ENCODE assay signal across 8 cellular contexts in the genomic region with DNA sequence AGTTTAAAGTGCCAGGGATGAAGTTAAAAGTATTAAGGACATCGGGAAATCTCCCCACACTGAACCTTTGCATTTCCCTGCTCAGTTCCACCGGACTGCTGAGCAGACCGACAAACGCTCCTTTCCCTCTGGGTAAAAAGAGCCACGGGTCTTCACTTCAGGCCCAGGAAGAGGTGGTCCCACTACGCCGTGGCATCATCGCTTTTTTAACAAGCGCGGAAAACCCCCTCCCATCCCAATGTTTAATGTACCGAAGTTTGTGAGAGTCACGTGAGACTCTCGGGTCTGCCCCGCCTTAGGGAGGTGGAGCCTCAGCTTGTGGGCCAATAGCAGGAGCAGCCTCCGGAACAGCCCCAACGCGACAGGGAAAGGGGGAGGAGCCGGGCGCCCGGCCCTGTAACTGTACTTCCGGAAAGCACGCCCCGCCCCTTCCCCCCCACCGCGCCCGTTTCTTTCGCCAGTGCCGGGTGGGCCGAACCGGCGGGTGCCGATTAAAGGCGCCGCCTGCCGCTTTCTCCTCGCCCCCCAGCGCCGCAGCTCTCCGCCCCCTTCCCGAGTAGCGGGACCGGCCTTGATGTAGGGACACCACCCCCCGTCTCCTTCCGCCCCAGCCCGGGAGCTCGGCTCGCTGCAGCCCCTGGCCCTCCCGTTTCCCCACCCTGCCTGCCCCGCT. TPM values are rescaled to one million over a fixed set of nuclear protein-coding genes. Genes with fewer than 3 reads are reported as not detected.
DNase-seq lines count a peak whose midpoint lies in the region; TF ChIP-seq lines count a peak whose summit lies in the region.

No MANE protein-coding gene starts in this region.

- no peaks in the 10 kb centered on the region for H3K36me3 ChIP-seq in neutrophil

- DNase-seq in GF-D8 (lab: John Stamatoyannopoulos, UW) (peak; percentile 93), HEK293T (ENCODE audit: extremely low spot score) (peak; percentile 95), NB4 (ENCODE audit: low read depth) (peak; percentile 99), SK-N-DZ (ENCODE audit: low spot score) (peak; percentile 99), germinal center (ENCODE audit: low spot score) (peak; percentile 97), substantia nigra (lab: John Stamatoyannopoulos, UW) (peak; percentile 82 to 99 (median 98))
- DNase-seq in activated naive CD4-positive, alpha-beta T cell treated with anti-CD3 and anti-CD28 coated beads, Interleukin-2, amount 50 U/mL, for 16 hours = peak; percentile 99

- H3K4me3 ChIP-seq in NB4 (ENCODE audit: low read depth, low read length) = peak overlapping the region; percentile 71
- H3K4me3 ChIP-seq in neutrophil (ENCODE audit: low read depth in 1 of 2, low read length in 1 of 2) = peak overlapping the region; percentile 77 to 93

- TF ChIP-seq POLR2A in NB4 (IDR thresholded peaks at IDR 0.05; ENCODE audit: extremely low read depth, insufficient read length) = peak; percentile 76

- TF ChIP-seq CTCF in NB4 (IDR thresholded peaks at IDR 0.05; ENCODE audit: low read depth, low read length) = no peak
- TF ChIP-seq CTCF in neutrophil (IDR thresholded peaks at IDR 0.05) = peak; percentile 35

- H3K27ac ChIP-seq in neutrophil = peak overlapping the region; percentile 100
- peak overlapping the region; percentile 99 for H3K27ac ChIP-seq in substantia nigra (ENCODE audit: low read depth, low read length, poor library complexity, severe bottlenecking)

- no peaks in the 10 kb centered on the region for H3K9me3 ChIP-seq in neutrophil

- CTCF ChIA-PET in HEK293T (lab: Yijun Ruan, JAX) = no interaction called here

- no peaks in the 10 kb centered on the region for H3K27me3 ChIP-seq in neutrophil

- H3K4me1 ChIP-seq in neutrophil (ENCODE audit: control insufficient read depth in 1 of 2, insufficient read depth in 1 of 2, low read depth in 1 of 2, low read length in 1 of 2) = peaks cover 19 to 23% of the 10 kb centered on the region in 2 experiments

- POLR2A ChIA-PET in HEK293T (lab: Yijun Ruan, JAX) = interaction anchor here (0.7 to 2.7 kb wide), 12 partner anchors 10 to 72 kb away, joined by 3 to 10 read pairs (median 4); a partner anchor contains a TSS

TF ChIP-seq in HEK293T, 16 proteins besides CTCF, POLR2A, EP300 and RAD21:
- TF ChIP-seq ELF4 (IDR thresholded peaks at IDR 0.05) (peak; percentile 33; the same call in 1 of the 2 replicates), SUZ12 (IDR thresholded peaks at IDR 0.05) (no peak), L3MBTL2 (conservative IDR thresholded peaks at IDR 0.05) (no peak)
TF ChIP-seq in HEK293T: peak in this region for 1.

RNA-seq across cellular contexts. Expression of a gene that starts 2.3 kb away (rescaled TPM):
- polyA plus RNA-seq in SK-N-DZ (2014; cell fraction: cytosol; rRNA removed) = 32.2 and 35.3 TPM in 2 replicates
- 24.5 and 41.7 TPM in 2 replicates for polyA plus RNA-seq in SK-N-DZ (2014; cell fraction: nucleus; rRNA removed)

Comparison
In these comparisons a context has a peak if more than half of its experiments do, and no peak if none do; other contexts are left out.
1. Peak in every context shown above with its lines: DNase-seq, H3K4me3 ChIP-seq and H3K27ac ChIP-seq.